ENCODE assay signal across 8 cellular contexts in the genomic region with DNA sequence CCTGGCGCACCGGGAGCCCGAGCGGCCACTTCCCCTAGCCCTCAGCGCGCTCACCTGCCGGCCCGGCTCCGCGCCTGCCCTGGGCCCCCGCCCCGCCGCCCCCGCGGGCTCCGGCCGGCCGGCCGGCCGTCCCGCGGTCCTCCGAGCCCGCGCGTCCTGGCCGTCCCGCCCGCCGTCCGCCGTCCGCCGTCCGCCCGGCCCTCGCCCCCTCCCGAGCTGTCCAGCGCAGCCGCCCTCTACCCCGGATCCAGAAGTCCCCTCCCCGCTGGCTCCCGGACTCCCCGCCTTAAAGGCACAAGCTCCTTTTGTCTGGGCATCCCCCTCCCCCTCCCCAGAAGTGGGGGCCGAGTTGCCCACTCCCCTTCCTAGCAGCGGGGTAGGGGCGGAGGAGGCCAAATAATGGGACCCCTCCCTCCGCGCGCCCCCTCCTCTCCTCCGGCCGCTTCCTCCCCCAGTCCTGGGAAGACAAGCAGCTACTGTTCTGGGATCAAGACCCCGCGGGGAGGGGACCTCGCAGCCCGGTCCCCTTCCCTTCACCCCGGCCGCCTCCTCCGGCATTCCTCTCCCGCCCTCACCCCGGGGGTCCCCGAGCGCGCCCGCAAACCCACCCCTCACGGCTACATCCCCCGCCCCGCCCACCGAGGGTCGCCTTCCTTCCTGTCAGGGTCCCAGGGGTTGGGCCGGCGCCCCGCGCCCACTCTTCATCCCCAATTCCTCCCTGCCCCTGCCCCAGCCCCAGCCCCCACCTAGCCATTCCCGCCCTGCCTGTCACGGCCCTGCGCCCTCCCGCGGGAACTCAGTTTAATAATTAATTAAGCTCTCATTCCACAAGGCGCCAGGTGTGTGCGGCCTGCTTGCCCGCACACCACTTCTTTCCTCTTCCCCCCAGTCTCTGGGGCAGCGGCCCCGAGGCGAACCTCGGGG. TPM values are rescaled to one million over a fixed set of nuclear protein-coding genes. Genes with fewer than 3 reads are reported as not detected.
A peak's percentile ranks its signal among the peaks of the same experiment; 100 is the strongest.
DNase-seq lines count a peak whose midpoint lies in the region; ATAC-seq, FAIRE-seq and TF ChIP-seq lines count a peak whose summit lies in the region.

TSS of gene ADCY6 (minus strand) at position 238 of the 924 bp plus-strand sequence. CDS start 5,655 bp downstream, outside the sequence.

- peak within 1 kb of the TSS; percentile 80 for H3K4me3 ChIP-seq in mucosa of rectum (ENCODE audit: low read length in 2 of 2)

- no peak for TF ChIP-seq CTCF in WTC11 (IDR thresholded peaks at IDR 0.05)

- H3K27me3 ChIP-seq in mucosa of rectum (ENCODE audit: control insufficient read depth in 2 of 2, insufficient read depth in 2 of 2, low read length in 2 of 2) = no peaks in the 10 kb centered on the region

- H3K4me1 Mint-ChIP-seq in T-helper 2 cell treated with Interferon-gamma antibody and Interleukin-4, amounts not matched to agents 5 μg/mL and 100 μg/mL, for 36 hours (ENCODE audit: low read depth) = peaks cover 3% of the 10 kb centered on the region
- peaks cover 24% of the 10 kb centered on the region for H3K4me1 Mint-ChIP-seq in WTC11

- no peaks in the 10 kb centered on the region for H3K9me3 ChIP-seq in mucosa of rectum (ENCODE audit: control insufficient read depth in 2 of 2, low read length in 2 of 2)

- H3K27me3 Mint-ChIP-seq in T-helper 2 cell treated with Interferon-gamma antibody and Interleukin-4, amounts not matched to agents 5 μg/mL and 100 μg/mL, for 36 hours (ENCODE audit: low read depth) = peaks cover 59% of the 10 kb centered on the region
- H3K27me3 Mint-ChIP-seq in WTC11 (ENCODE audit: low read depth) = peaks cover 28% of the 10 kb centered on the region

- peak within 1 kb of the TSS; percentile 81 to 84 for H3K9ac ChIP-seq in mucosa of rectum (ENCODE audit: low read depth in 1 of 2, low read length in 2 of 2)

- CTCF ChIA-PET in WTC11 (lab: Charles Lee) = interaction anchor here (0.6 to 2.9 kb wide), 17 partner anchors 16 to 825 kb away, joined by 3 to 37 read pairs (median 5); partner anchors contain the start of genes PRKAG1 and RHEBL1

- no peak within 1 kb of the TSS for H3K27ac Mint-ChIP-seq in T-helper 2 cell treated with Interferon-gamma antibody and Interleukin-4, amounts not matched to agents 5 μg/mL and 100 μg/mL, for 36 hours
- peak within 1 kb of the TSS; percentile 39; the same call in 1 of the 2 replicates for H3K27ac Mint-ChIP-seq in WTC11

- no peaks in the 10 kb centered on the region for H3K36me3 ChIP-seq in mucosa of rectum (ENCODE audit: control insufficient read depth in 2 of 2, insufficient read depth in 2 of 2, low read length in 2 of 2)

- no peak for DNase-seq in T-helper 2 cell treated with Interferon-gamma antibody and Interleukin-4, amounts not matched to agents 5 μg/mL and 100 μg/mL, for 36 hours (ENCODE audit: low spot score)
- no peak for DNase-seq in T-helper 2 cell
- DNase-seq in HuH-7 (ENCODE audit: low spot score) = peak; percentile 92
- DNase-seq in WTC11 (ENCODE audit: low spot score) = peak; percentile 80
- peak; percentile 75 for DNase-seq in fibroblast of gingiva (ENCODE audit: low read depth)
- peak; percentile 81 for DNase-seq in urothelium cell line (ENCODE audit: low spot score)
- DNase-seq in OCI-M2 (lab: John Stamatoyannopoulos, UW; ENCODE audit: unreplicated experiment) = no peak

- no peaks in the 10 kb centered on the region for H3K9me3 Mint-ChIP-seq in T-helper 2 cell treated with Interferon-gamma antibody and Interleukin-4, amounts not matched to agents 5 μg/mL and 100 μg/mL, for 36 hours
- no peaks in the 10 kb centered on the region for H3K9me3 Mint-ChIP-seq in WTC11

- peak within 1 kb of the TSS; percentile 58 for H3K4me3 Mint-ChIP-seq in T-helper 2 cell treated with Interferon-gamma antibody and Interleukin-4, amounts not matched to agents 5 μg/mL and 100 μg/mL, for 36 hours
- peak within 1 kb of the TSS; percentile 94 for H3K4me3 Mint-ChIP-seq in WTC11

- H3K4me1 ChIP-seq in mucosa of rectum (ENCODE audit: control insufficient read depth in 2 of 2, insufficient read depth in 2 of 2, low read length in 2 of 2) = peaks cover 26 to 30% of the 10 kb centered on the region in 2 donors

- no peaks in the 10 kb centered on the region for H3K36me3 Mint-ChIP-seq in T-helper 2 cell treated with Interferon-gamma antibody and Interleukin-4, amounts not matched to agents 5 μg/mL and 100 μg/mL, for 36 hours (ENCODE audit: low read depth)
- H3K36me3 Mint-ChIP-seq in WTC11 = no peaks in the 10 kb centered on the region

- peak within 1 kb of the TSS; percentile 85 to 92 for H3K27ac ChIP-seq in mucosa of rectum (ENCODE audit: low read depth in 2 of 2, low read length in 2 of 2)

- FAIRE-seq in urothelium cell line (lab: Jason Lieb, UNC) = no peak

- peak; percentile 66 for ATAC-seq in WTC11

- POLR2A ChIA-PET in WTC11 (lab: Charles Lee) = interaction anchor here (0.5 to 1.5 kb wide), 6 partner anchors 10 to 767 kb away, joined by 3 to 8 read pairs (median 4); no protein-coding TSS in a partner anchor

TF ChIP-seq in WTC11, 78 proteins besides CTCF, POLR2A, EP300 and RAD21:
- TF ChIP-seq, protein P1, sequence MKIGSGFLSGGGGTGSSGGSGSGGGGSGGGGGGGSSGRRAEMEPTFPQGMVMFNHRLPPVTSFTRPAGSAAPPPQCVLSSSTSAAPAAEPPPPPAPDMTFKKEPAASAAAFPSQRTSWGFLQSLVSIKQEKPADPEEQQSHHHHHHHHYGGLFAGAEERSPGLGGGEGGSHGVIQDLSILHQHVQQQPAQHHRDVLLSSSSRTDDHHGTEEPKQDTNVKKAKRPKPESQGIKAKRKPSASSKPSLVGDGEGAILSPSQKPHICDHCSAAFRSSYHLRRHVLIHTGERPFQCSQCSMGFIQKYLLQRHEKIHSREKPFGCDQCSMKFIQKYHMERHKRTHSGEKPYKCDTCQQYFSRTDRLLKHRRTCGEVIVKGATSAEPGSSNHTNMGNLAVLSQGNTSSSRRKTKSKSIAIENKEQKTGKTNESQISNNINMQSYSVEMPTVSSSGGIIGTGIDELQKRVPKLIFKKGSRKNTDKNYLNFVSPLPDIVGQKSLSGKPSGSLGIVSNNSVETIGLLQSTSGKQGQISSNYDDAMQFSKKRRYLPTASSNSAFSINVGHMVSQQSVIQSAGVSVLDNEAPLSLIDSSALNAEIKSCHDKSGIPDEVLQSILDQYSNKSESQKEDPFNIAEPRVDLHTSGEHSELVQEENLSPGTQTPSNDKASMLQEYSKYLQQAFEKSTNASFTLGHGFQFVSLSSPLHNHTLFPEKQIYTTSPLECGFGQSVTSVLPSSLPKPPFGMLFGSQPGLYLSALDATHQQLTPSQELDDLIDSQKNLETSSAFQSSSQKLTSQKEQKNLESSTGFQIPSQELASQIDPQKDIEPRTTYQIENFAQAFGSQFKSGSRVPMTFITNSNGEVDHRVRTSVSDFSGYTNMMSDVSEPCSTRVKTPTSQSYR (CRISPR knock-in tag; IDR thresholded peaks at IDR 0.05) = peak; percentile 42; the same call in 1 of the 2 replicates
- TF ChIP-seq ZNF121 (CRISPR knock-in tag; IDR thresholded peaks at IDR 0.05) = peak; percentile 64
- 0 out of 2 replicates have a peak, but pooled peaks have one; percentile 8 for TF ChIP-seq MYBL2 (CRISPR knock-in tag; IDR thresholded peaks at IDR 0.05)
- TF ChIP-seq RELA (CRISPR knock-in tag; IDR thresholded peaks at IDR 0.05; ENCODE audit: borderline replicate concordance) = no peak
TF ChIP-seq in WTC11: peak in this region for 3.

RNA-seq across cellular contexts. Expression of gene ADCY6, which starts in this region (rescaled TPM):
- total RNA-seq in WTC11 (2021) = 11.9 to 12.8 TPM (median 12.2 TPM) in 3 replicates

Comparison
In these comparisons a context has a peak if more than half of its experiments do, and no peak if none do; other contexts are left out.
1. DNase-seq: peak in HuH-7 (single experiment), WTC11 (single experiment), fibroblast of gingiva (single experiment) and urothelium cell line (single experiment); none in T-helper 2 cell treated with Interferon-gamma antibody and Interleukin-4, amounts not matched to agents 5 μg/mL and 100 μg/mL, for 36 hours (single experiment), T-helper 2 cell (0 of 5) and OCI-M2 (single experiment).